In the genomic region with DNA sequence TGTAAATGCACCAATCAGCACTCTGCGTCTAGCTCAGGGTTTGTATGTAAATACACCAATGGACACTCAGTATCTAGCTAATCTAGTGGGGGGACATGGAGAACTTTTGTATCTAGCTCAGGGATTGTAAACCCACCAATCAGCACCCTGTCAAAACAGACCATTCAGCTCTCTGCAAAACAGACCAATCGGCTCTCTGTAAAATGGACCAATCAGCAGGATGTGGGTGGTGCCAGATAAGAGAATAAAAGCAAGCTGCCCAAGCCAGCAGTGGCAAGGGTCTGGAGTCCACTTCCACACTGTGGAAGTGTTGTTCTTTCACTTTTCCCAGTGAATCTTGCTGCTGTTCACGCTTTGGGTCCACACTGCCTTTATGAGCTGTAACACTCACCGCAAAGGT, we compare ENCODE assay signal across 1 cellular context. TPM values are rescaled to one million over a fixed set of nuclear protein-coding genes. Genes with fewer than 3 reads are reported as not detected.
"Had no signal": no experiment of that assay in that cellular context is flagged by ENCODE, and none has a peak within 500 bp of the region (broad histone marks: within the 10 kb centered on the region; RNA-seq: fewer than 3 reads in every experiment).

No MANE protein-coding gene starts in this region.

RNA-seq across cellular contexts. Expression of gene EBF1, which starts 20.1 kb away (rescaled TPM):
- total RNA-seq: foreskin keratinocyte had no signal
- polyA plus RNA-seq: foreskin keratinocyte had no signal
